Comparison of ENCODE assay signal across 8 cellular contexts in the genomic region with DNA sequence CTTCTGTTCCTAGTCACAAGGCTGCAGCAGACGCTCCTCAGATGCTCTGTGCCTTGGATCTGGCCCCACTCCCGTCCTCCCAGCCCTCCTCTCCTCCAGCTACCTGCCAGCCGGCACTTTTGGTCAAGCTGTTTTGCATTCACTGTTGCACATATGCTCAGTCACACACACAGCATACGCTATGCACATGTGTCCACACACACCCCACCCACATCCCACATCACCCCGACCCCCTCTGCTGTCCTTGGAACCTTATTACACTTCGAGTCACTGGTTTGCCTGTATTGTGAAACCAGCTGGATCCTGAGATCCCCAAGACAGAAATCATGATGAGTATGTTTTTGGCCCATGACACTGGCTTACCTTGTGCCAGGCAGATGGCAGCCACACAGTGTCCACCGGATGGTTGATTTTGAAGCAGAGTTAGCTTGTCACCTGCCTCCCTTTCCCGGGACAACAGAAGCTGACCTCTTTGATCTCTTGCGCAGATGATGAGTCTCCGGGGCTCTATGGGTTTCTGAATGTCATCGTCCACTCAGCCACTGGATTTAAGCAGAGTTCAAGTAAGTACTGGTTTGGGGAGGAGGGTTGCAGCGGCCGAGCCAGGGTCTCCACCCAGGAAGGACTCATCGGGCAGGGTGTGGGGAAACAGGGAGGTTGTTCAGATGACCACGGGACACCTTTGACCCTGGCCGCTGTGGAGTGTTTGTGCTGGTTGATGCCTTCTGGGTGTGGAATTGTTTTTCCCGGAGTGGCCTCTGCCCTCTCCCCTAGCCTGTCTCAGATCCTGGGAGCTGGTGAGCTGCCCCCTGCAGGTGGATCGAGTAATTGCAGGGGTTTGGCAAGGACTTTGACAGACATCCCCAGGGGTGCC.
A peak's percentile ranks its signal among the peaks of the same experiment; 100 is the strongest.
DNase-seq lines count a peak whose midpoint lies in the region; ATAC-seq and TF ChIP-seq lines count a peak whose summit lies in the region.

No MANE protein-coding gene starts in this region.

- no peak overlapping the region for H3K9ac ChIP-seq in mesendoderm (ENCODE audit: low read length)

- no peak overlapping the region for H4K8ac ChIP-seq in mesendoderm (ENCODE audit: low read depth, low read length)

- no peak overlapping the region for H2BK120ac ChIP-seq in mesendoderm (ENCODE audit: low read depth, low read length)

- peak; percentile 62 for DNase-seq in ELR (ENCODE audit: low read depth)
- DNase-seq in activated CD4-positive, alpha-beta T cell treated with anti-CD3 and anti-CD28 coated beads for 36 hours, result peak; percentile 75
- no peak for DNase-seq in chondrocyte (ENCODE audit: low spot score)
- peak; percentile 68 for DNase-seq in mesendoderm
- peak; percentile 81 for DNase-seq in stimulated activated CD8-positive, alpha-beta memory T cell treated with anti-CD3 and anti-CD28 coated beads, Interleukin-4, amount 100 ng/mL, for 48 hours
- no peak for DNase-seq in OCI-M2 (lab: John Stamatoyannopoulos, UW; ENCODE audit: unreplicated experiment)

- peaks cover 15% of the 10 kb centered on the region for H3K36me3 ChIP-seq in mesendoderm (ENCODE audit: control insufficient read depth, insufficient read depth, low read length)

- H3K4me1 Mint-ChIP-seq in activated CD4-positive, alpha-beta T cell treated with anti-CD3 and anti-CD28 coated beads for 36 hours, result no peaks in the 10 kb centered on the region
- peaks cover 9% of the 10 kb centered on the region for H3K4me1 Mint-ChIP-seq in chondrocyte (ENCODE audit: low read depth)

- CTCF ChIA-PET in activated CD4-positive, alpha-beta T cell treated with anti-CD3 and anti-CD28 coated beads for 36 hours (lab: Charles Lee), result interaction anchor here (0.6 to 4.8 kb wide), 13 partner anchors 8 to 474 kb away, joined by 3 to 35 read pairs (median 3); no protein-coding TSS in a partner anchor

- H3K4me3 ChIP-seq in mesendoderm (ENCODE audit: low read length), result no peak overlapping the region

- ATAC-seq in activated CD4-positive, alpha-beta T cell treated with anti-CD3 and anti-CD28 coated beads for 36 hours, result peak; percentile 63
- ATAC-seq in HG03039 (IDR thresholded peaks at IDR 0.05; ENCODE audit: unreplicated experiment), result no peak

- POLR2A ChIA-PET in activated CD4-positive, alpha-beta T cell treated with anti-CD3 and anti-CD28 coated beads for 36 hours (lab: Charles Lee), result no interaction called here

- H3K27me3 ChIP-seq in mesendoderm (ENCODE audit: insufficient read depth, low read length, poor library complexity), result no peaks in the 10 kb centered on the region

- no peaks in the 10 kb centered on the region for H3K4me1 ChIP-seq in mesendoderm (ENCODE audit: control insufficient read depth, low read depth, low read length)

- H4K5ac ChIP-seq in mesendoderm (ENCODE audit: low read length), result no peak overlapping the region

- no peaks in the 10 kb centered on the region for H3K79me2 ChIP-seq in mesendoderm (ENCODE audit: control insufficient read depth, insufficient read depth, low read length)

- H3K4me2 ChIP-seq in mesendoderm (ENCODE audit: low read length), result no peak overlapping the region

- no peak overlapping the region for H2BK5ac ChIP-seq in mesendoderm (ENCODE audit: low read length)

- no peak overlapping the region for H3K23ac ChIP-seq in mesendoderm (ENCODE audit: low read length)

- intact Hi-C loops in activated CD4-positive, alpha-beta T cell treated with anti-CD3 and anti-CD28 coated beads for 36 hours (cut with DNase I, micrococcal nuclease), result loop anchor here (10.0 kb wide), 2 partner anchors 95 to 335 kb away; no protein-coding TSS in a partner anchor

- H3K18ac ChIP-seq in mesendoderm (ENCODE audit: low read length), result no peak overlapping the region

- H3K27me3 Mint-ChIP-seq in activated CD4-positive, alpha-beta T cell treated with anti-CD3 and anti-CD28 coated beads for 36 hours, result no peaks in the 10 kb centered on the region
- H3K27me3 Mint-ChIP-seq in chondrocyte (ENCODE audit: low read depth), result no peaks in the 10 kb centered on the region

- TF ChIP-seq CTCF in LNCAP (IDR thresholded peaks at IDR 0.05) (peak; percentile 85), chondrocyte (IDR thresholded peaks at IDR 0.05) (peak; percentile 86)

- H3K4me3 Mint-ChIP-seq in activated CD4-positive, alpha-beta T cell treated with anti-CD3 and anti-CD28 coated beads for 36 hours, result no peak overlapping the region
- no peak overlapping the region for H3K4me3 Mint-ChIP-seq in chondrocyte (ENCODE audit: unreplicated experiment)

- WGBS in mesendoderm (ENCODE audit: extremely low coverage, insufficient coverage, low lambda C conversion rate), result no CpG with 5 or more reads among the region's 18 CpGs

- H3K36me3 Mint-ChIP-seq in activated CD4-positive, alpha-beta T cell treated with anti-CD3 and anti-CD28 coated beads for 36 hours (ENCODE audit: low read depth), result peaks cover 27% of the 10 kb centered on the region
- H3K36me3 Mint-ChIP-seq in chondrocyte (ENCODE audit: low read depth), result peaks cover 30% of the 10 kb centered on the region

- H3K79me1 ChIP-seq in mesendoderm (ENCODE audit: low read length), result no peaks in the 10 kb centered on the region

- H3K27ac ChIP-seq in mesendoderm (ENCODE audit: low read depth, low read length), result no peak overlapping the region

- no peak overlapping the region for H2AK5ac ChIP-seq in mesendoderm (ENCODE audit: low read length)

- H3K56ac ChIP-seq in mesendoderm (ENCODE audit: low read length), result no peak overlapping the region

- no peak overlapping the region for H3K4ac ChIP-seq in mesendoderm (ENCODE audit: low read depth, low read length)

- no peak overlapping the region for H2BK15ac ChIP-seq in mesendoderm (replicated peaks; ENCODE audit: low read depth)

- H3K9me3 Mint-ChIP-seq in activated CD4-positive, alpha-beta T cell treated with anti-CD3 and anti-CD28 coated beads for 36 hours (ENCODE audit: low read depth), result no peaks in the 10 kb centered on the region
- no peaks in the 10 kb centered on the region for H3K9me3 Mint-ChIP-seq in chondrocyte (ENCODE audit: low read depth)

- no peak overlapping the region for H3K27ac Mint-ChIP-seq in activated CD4-positive, alpha-beta T cell treated with anti-CD3 and anti-CD28 coated beads for 36 hours
- H3K27ac Mint-ChIP-seq in chondrocyte (ENCODE audit: unreplicated experiment), result no peak overlapping the region

Comparison
In these comparisons a context has a peak if more than half of its experiments do, and no peak if none do; other contexts are left out.
1. DNase-seq: peak in ELR (single experiment), activated CD4-positive, alpha-beta T cell treated with anti-CD3 and anti-CD28 coated beads for 36 hours (single experiment), mesendoderm (single experiment) and stimulated activated CD8-positive, alpha-beta memory T cell treated with anti-CD3 and anti-CD28 coated beads, Interleukin-4, amount 100 ng/mL, for 48 hours (single experiment); none in chondrocyte (single experiment) and OCI-M2 (single experiment).